ENCODE assay signal across 23 cellular contexts in the genomic region with DNA sequence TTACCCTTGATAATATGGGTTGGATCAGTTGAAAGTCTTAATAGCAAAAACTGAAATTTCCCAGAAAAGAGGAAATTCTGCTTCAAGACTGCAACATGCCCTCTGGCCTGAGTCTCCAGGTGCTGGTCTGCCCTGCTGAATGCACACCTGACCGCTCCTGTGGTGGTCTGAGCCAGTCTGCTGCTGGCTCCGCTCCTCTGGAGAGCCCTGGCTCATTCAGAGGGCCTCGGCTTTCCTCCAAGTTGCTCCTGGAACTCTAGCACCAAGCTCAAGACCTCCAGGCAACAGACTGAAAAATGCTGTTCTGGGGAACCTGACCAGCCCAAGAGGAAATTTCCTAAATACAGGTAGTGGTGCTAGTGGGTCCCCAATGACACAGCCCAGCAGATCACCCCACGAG.
DNase-seq lines count a peak whose midpoint lies in the region; ATAC-seq, FAIRE-seq and TF ChIP-seq lines count a peak whose summit lies in the region.
"Had no signal": no experiment of that assay in that cellular context is flagged by ENCODE, and none has a peak within 500 bp of the region (broad histone marks: within the 10 kb centered on the region; RNA-seq: fewer than 3 reads in every experiment).

No MANE protein-coding gene starts in this region.

- peaks cover 15% of the 10 kb centered on the region for H3K27me3 Mint-ChIP-seq in HFFc6 (ENCODE audit: insufficient read depth)

- H3K27ac Mint-ChIP-seq in HFFc6 = no peak overlapping the region
- H3K27ac Mint-ChIP-seq: CD4-positive, CD25-positive, alpha-beta regulatory T cell; CD8-positive, alpha-beta T cell; GM23338; H9 had no signal

- peak overlapping the region in 8 of 11 experiments; percentile 5 to 56 (median 40); a peak in 12 of 22 replicates for H3K4me2 ChIP-seq in BLaER1 treated with 17β-estradiol and CSF1 and Interleukin-3, amounts not matched to agents 10 nM and 100 nM
- H3K4me2 ChIP-seq: GM23338 had no signal

- no peaks in the 10 kb centered on the region for H4K20me1 ChIP-seq in BLaER1 treated with 17β-estradiol and CSF1 and Interleukin-3, amounts not matched to agents 10 nM and 100 nM

- no peaks in the 10 kb centered on the region for H3K4me1 Mint-ChIP-seq in HFFc6 (ENCODE audit: low read depth)

- H3K27ac ChIP-seq in BLaER1 treated with 17β-estradiol and CSF1 and Interleukin-3, amounts not matched to agents 10 nM and 100 nM = peak overlapping the region in 7 of 11 experiments; percentile 27 to 66 (median 49); a peak in 13 of 22 replicates
- H3K27ac ChIP-seq: 22Rv1, C4-2B had no signal

- TF ChIP-seq CTCF in HFFc6 (IDR thresholded peaks at IDR 0.05) = no peak

- 0 out of 22 replicates have a peak overlapping the region, but pooled peaks of 1 of the 11 experiments have one; percentile 1 for H3K9ac ChIP-seq in BLaER1 treated with 17β-estradiol and CSF1 and Interleukin-3, amounts not matched to agents 10 nM and 100 nM

- peaks cover 0 to 7% (median 0%) of the 10 kb centered on the region in 11 experiments; a peak in 2 of 22 replicates for H3K36me3 ChIP-seq in BLaER1 treated with 17β-estradiol and CSF1 and Interleukin-3, amounts not matched to agents 10 nM and 100 nM
- H3K36me3 ChIP-seq: BE2C had no signal

- no peak for ATAC-seq in HG03045 (IDR thresholded peaks at IDR 0.05; ENCODE audit: unreplicated experiment)
- ATAC-seq: CD8-positive, alpha-beta T cell; GM23338; HCT116 had no signal

- H3K9me3 ChIP-seq in BLaER1 treated with 17β-estradiol and CSF1 and Interleukin-3, amounts not matched to agents 10 nM and 100 nM (replicated peaks in 1 of 11) = peaks cover 5 to 68% (median 47%) of the 10 kb centered on the region in 11 experiments; a peak in 20 of 22 replicates
- H3K9me3 ChIP-seq: BE2C, Caco-2 had no signal

- H3K27me3 ChIP-seq in BLaER1 treated with 17β-estradiol and CSF1 and Interleukin-3, amounts not matched to agents 10 nM and 100 nM = no peaks in the 10 kb centered on the region
- H3K27me3 ChIP-seq: BE2C had no signal

- H3K4me3 ChIP-seq in BLaER1 treated with 17β-estradiol and CSF1 and Interleukin-3, amounts not matched to agents 10 nM and 100 nM = no peak overlapping the region
- H3K4me3 ChIP-seq: GM23338 had no signal

- no peaks in the 10 kb centered on the region for H3K9me3 Mint-ChIP-seq in HFFc6
- H3K9me3 Mint-ChIP-seq: CD4-positive, CD25-positive, alpha-beta regulatory T cell; CD8-positive, alpha-beta T cell; GM23338; H9 had no signal

- no peak for FAIRE-seq in HTR-8/SVneo (lab: Jason Lieb, UNC)
- FAIRE-seq: A204.1, GM12891, GM18507 had no signal

- H3K36me3 Mint-ChIP-seq in HFFc6 (ENCODE audit: low read depth) = no peaks in the 10 kb centered on the region
- H3K36me3 Mint-ChIP-seq: CD4-positive, CD25-positive, alpha-beta regulatory T cell; CD8-positive, alpha-beta T cell had no signal

- peak; percentile 16 for DNase-seq in activated effector memory CD4-positive, alpha-beta T cell treated with anti-CD3 and anti-CD28 coated beads, Interleukin-2, amount 50 U/mL, for 16 hours
- DNase-seq in activated effector memory CD4-positive, alpha-beta T cell treated with Interleukin-2 at 50 U/mL for 16 hours = no peak
- DNase-seq in midbrain (lab: John Stamatoyannopoulos, UW) (peak; percentile 3), HTR-8/SVneo (ENCODE audit: insufficient read length, low spot score) (no peak), HFFc6 (no peak)
- DNase-seq: BE2C; Caco-2; CD4-positive, CD25-positive, alpha-beta regulatory T cell; CD8-positive, alpha-beta T cell; DMS 273 treated with DMSO at 0.1 percent for 48 hours; DMS79; EL; GDM1; H9 had no signal

- no peak overlapping the region for H3K4me3 Mint-ChIP-seq in HFFc6
- H3K4me3 Mint-ChIP-seq: CD4-positive, CD25-positive, alpha-beta regulatory T cell; CD8-positive, alpha-beta T cell; GM23338; H9 had no signal

- H3K4me1 ChIP-seq in BLaER1 treated with 17β-estradiol and CSF1 and Interleukin-3, amounts not matched to agents 10 nM and 100 nM = peaks cover 23 to 91% (median 78%) of the 10 kb centered on the region in 10 experiments
- H3K4me1 ChIP-seq: BE2C, Caco-2 had no signal

Comparison
In these comparisons a context has a peak if more than half of its experiments do, and no peak if none do; other contexts are left out.
1. DNase-seq: peak in activated effector memory CD4-positive, alpha-beta T cell treated with anti-CD3 and anti-CD28 coated beads, Interleukin-2, amount 50 U/mL, for 16 hours (single experiment) and midbrain (single experiment); none in activated effector memory CD4-positive, alpha-beta T cell treated with Interleukin-2 at 50 U/mL for 16 hours (single experiment), HTR-8/SVneo (single experiment) and HFFc6 (single experiment).